Comparison of ENCODE assay signal across 11 cellular contexts in genomic region chr21:44298301-44298700, GRCh38. TPM values are rescaled to one million over a fixed set of nuclear protein-coding genes. Genes with fewer than 3 reads are reported as not detected.
DNase-seq lines count a peak whose midpoint lies in the region; ATAC-seq and TF ChIP-seq lines count a peak whose summit lies in the region.
"Had no signal": no experiment of that assay in that cellular context is flagged by ENCODE, and none has a peak within 500 bp of the region (broad histone marks: within the 10 kb centered on the region; RNA-seq: fewer than 3 reads in every experiment).

No MANE protein-coding gene starts in this region.

- H3K9me2 ChIP-seq in GM23338 (ENCODE audit: insufficient read depth): no peaks in the 10 kb centered on the region

- H3F3A ChIP-seq in GM23338 (replicated peaks; ENCODE audit: low read depth): 0 out of 2 replicates have a peak, but pooled peaks cover 4% of the 10 kb centered on the region

- H3K27ac ChIP-seq in GM23338 (ENCODE audit: low read depth): no peak overlapping the region

- H3K4me3 ChIP-seq in GM23338 (no peak overlapping the region), MG63 (no peak overlapping the region)

- H2AFZ ChIP-seq in GM23338: no peak overlapping the region

- no peak for TF ChIP-seq CTCF in GM23338 (conservative IDR thresholded peaks at IDR 0.05; ENCODE audit: low read depth in 2 of 2)

- H3K4me1 Mint-ChIP-seq in GM23338 (peaks cover 4% of the 10 kb centered on the region; the same call in 2 of the 3 replicates), naive B cell (peaks cover 45 to 66% (median 60%) of the 10 kb centered on the region in 3 donors)
- peaks cover 46% of the 10 kb centered on the region for H3K4me1 Mint-ChIP-seq in activated naive CD8-positive, alpha-beta T cell (ENCODE audit: low read depth)

- in situ Hi-C loops in Caki2 (cut with HindIII; ENCODE audit: low pct_unique_long_range_greater_than_20kb, low sequenced_read_pairs): no loop called here

- no peaks in the 10 kb centered on the region for H3K9me3 ChIP-seq in MG63

- peak overlapping the region; percentile 30; the same call in 2 of the 3 replicates for H3K4me3 Mint-ChIP-seq in GM23338
- peak overlapping the region; percentile 38 for H3K4me3 Mint-ChIP-seq in activated naive CD8-positive, alpha-beta T cell
- peak overlapping the region in 7 of 8 donors; percentile 34 to 91 (median 77) for H3K4me3 Mint-ChIP-seq in naive B cell

- no peak overlapping the region for H3K4me2 ChIP-seq in GM23338

- H3K9me3 Mint-ChIP-seq in GM23338 (no peaks in the 10 kb centered on the region), naive B cell (no peaks in the 10 kb centered on the region)
- no peaks in the 10 kb centered on the region for H3K9me3 Mint-ChIP-seq in activated naive CD8-positive, alpha-beta T cell (ENCODE audit: low read depth)
- H3K9me3 Mint-ChIP-seq: H9 had no signal

- H3K36me3 Mint-ChIP-seq in GM23338 (ENCODE audit: low read depth): no peaks in the 10 kb centered on the region
- no peaks in the 10 kb centered on the region for H3K36me3 Mint-ChIP-seq in activated naive CD8-positive, alpha-beta T cell
- H3K36me3 Mint-ChIP-seq in naive B cell: no peaks in the 10 kb centered on the region

- H3K27me3 Mint-ChIP-seq in GM23338 (ENCODE audit: insufficient read depth, low read depth, poor library complexity) (peaks cover 10% of the 10 kb centered on the region), naive B cell (no peaks in the 10 kb centered on the region)
- H3K27me3 Mint-ChIP-seq in activated naive CD8-positive, alpha-beta T cell: no peaks in the 10 kb centered on the region

- 0 out of 2 replicates have a peak, but pooled peaks cover 3% of the 10 kb centered on the region for H3K79me2 ChIP-seq in GM23338 (replicated peaks; ENCODE audit: insufficient read depth)

- H3K36me3 ChIP-seq in GM23338 (ENCODE audit: insufficient read depth) (no peaks in the 10 kb centered on the region), MG63 (peaks cover 2% of the 10 kb centered on the region; the same call in 1 of the 2 replicates)

- H3K27ac Mint-ChIP-seq in GM23338 (no peak overlapping the region), naive B cell (peak overlapping the region; percentile 89 to 99 (median 95))
- peak overlapping the region; percentile 34 for H3K27ac Mint-ChIP-seq in activated naive CD8-positive, alpha-beta T cell
- H3K27ac Mint-ChIP-seq: H9 had no signal

- no peaks in the 10 kb centered on the region for H4K20me1 ChIP-seq in GM23338 (replicated peaks; ENCODE audit: insufficient read depth)

- ATAC-seq in GM23338 (no peak), naive B cell (ENCODE audit: low read depth in 2 of 2) (no peak), HG02571 (IDR thresholded peaks at IDR 0.05; ENCODE audit: unreplicated experiment) (no peak)

- no peaks in the 10 kb centered on the region for H3K4me1 ChIP-seq in GM23338 (ENCODE audit: insufficient read depth)

- H3K27me3 ChIP-seq in GM23338 (ENCODE audit: insufficient read depth): peaks cover 10% of the 10 kb centered on the region; the same call in 1 of the 2 replicates
- no peaks in the 10 kb centered on the region for H3K27me3 ChIP-seq in MG63

- DNase-seq in Caki2 (ENCODE audit: low read depth) (peak; percentile 17), GM23338 (ENCODE audit: low spot score) (no peak), naive B cell (no peak), MG63 (no peak), NCI-H1105 treated with DMSO at 0.1 percent for 48 hours (lab: John Stamatoyannopoulos, UW) (no peak)

TF ChIP-seq in GM23338, 12 proteins besides CTCF, POLR2A, EP300 and RAD21:
- no peak for TF ChIP-seq STAT1 (IDR thresholded peaks at IDR 0.05; ENCODE audit: unreplicated experiment)
- no peak for TF ChIP-seq JUNB (IDR thresholded peaks at IDR 0.05; ENCODE audit: unreplicated experiment)
- TF ChIP-seq ZNF114 (CRISPR knock-in tag; IDR thresholded peaks at IDR 0.05): no peak
- no peak for TF ChIP-seq ETS1 (IDR thresholded peaks at IDR 0.05)

RNA-seq across cellular contexts. Expression of gene PFKL, which starts 1.6 kb away (rescaled TPM):
- 340 and 360 TPM in 2 replicates for total RNA-seq in Caki2 (2014; rRNA removed; shearing (Covaris generic); ENCODE audit: low replicate concordance)
- 92.3 and 106 TPM in 2 replicates for total RNA-seq in GM23338 (2014; rRNA removed; shearing (Covaris generic))
- polyA plus RNA-seq in GM23338 (2016; fragmentation: Nextera tagmentation; extraction: Ambion mirVana): 39.9 and 40.3 TPM in 2 replicates
- 100 to 1,000 TPM; 165 to 210 (median 189) TPM for polyA plus RNA-seq in naive B cell (ENCODE audit: low read depth in 6 of 6)
- 111 and 175 TPM in 2 replicates for total RNA-seq in MG63 (2014; rRNA removed; shearing (Covaris generic); ENCODE audit: low replicate concordance)

RNA-seq across cellular contexts. Expression of gene AIRE, which starts 12.6 kb away (rescaled TPM):
- total RNA-seq in Caki2 (2014; rRNA removed; shearing (Covaris generic); ENCODE audit: low replicate concordance): not detected in 2 replicates
- total RNA-seq in GM23338 (2014; rRNA removed; shearing (Covaris generic)): 0.10 TPM in 1 of 2 replicates, not detected in the other
- not detected in 2 replicates for polyA plus RNA-seq in GM23338 (2016; fragmentation: Nextera tagmentation; extraction: Ambion mirVana)
- 1 to 10 TPM in 2 of 6 donors, under 1 TPM in 4; 0.34 to 1.7 (median 0.77) TPM for polyA plus RNA-seq in naive B cell (ENCODE audit: low read depth in 6 of 6)
- not detected in 2 replicates for total RNA-seq in MG63 (2014; rRNA removed; shearing (Covaris generic); ENCODE audit: low replicate concordance)
- total RNA-seq: HT1080 had no signal

RNA-seq across cellular contexts. Expression of gene DNMT3L, which starts 36.6 kb away (rescaled TPM):
- total RNA-seq in Caki2 (2014; rRNA removed; shearing (Covaris generic); ENCODE audit: low replicate concordance): not detected in 2 replicates
- total RNA-seq in GM23338 (2014; rRNA removed; shearing (Covaris generic)): not detected in 2 replicates
- 0.26 and 0.27 TPM in 2 replicates for polyA plus RNA-seq in GM23338 (2016; fragmentation: Nextera tagmentation; extraction: Ambion mirVana)
- polyA plus RNA-seq in naive B cell (ENCODE audit: low read depth in 6 of 6): not detected
- total RNA-seq in MG63 (2014; rRNA removed; shearing (Covaris generic); ENCODE audit: low replicate concordance): not detected in 2 replicates
- total RNA-seq: cerebellum, HT1080, pulmonary artery endothelial cell had no signal

RNA-seq across cellular contexts. Expression of gene CFAP410, which starts 40.9 kb away (rescaled TPM):
- total RNA-seq in Caki2 (2014; rRNA removed; shearing (Covaris generic); ENCODE audit: low replicate concordance): 14.5 and 25.6 TPM in 2 replicates
- total RNA-seq in GM23338 (2014; rRNA removed; shearing (Covaris generic)): 23.2 and 24.0 TPM in 2 replicates
- polyA plus RNA-seq in GM23338 (2016; fragmentation: Nextera tagmentation; extraction: Ambion mirVana) (11.0 and 15.4 TPM in 2 replicates), naive B cell (ENCODE audit: low read depth in 6 of 6) (10 to 100 TPM; 28.1 to 44.6 (median 35.1) TPM)
- total RNA-seq in MG63 (2014; rRNA removed; shearing (Covaris generic); ENCODE audit: low replicate concordance): 24.3 and 34.9 TPM in 2 replicates

RNA-seq across cellular contexts. Expression of gene TRPM2, which starts 55.1 kb away (rescaled TPM):
- not detected in 2 replicates for total RNA-seq in Caki2 (2014; rRNA removed; shearing (Covaris generic); ENCODE audit: low replicate concordance)
- 0.83 and 2.0 TPM in 2 replicates for total RNA-seq in GM23338 (2014; rRNA removed; shearing (Covaris generic))
- polyA plus RNA-seq in GM23338 (2016; fragmentation: Nextera tagmentation; extraction: Ambion mirVana) (0.50 and 0.53 TPM in 2 replicates), naive B cell (ENCODE audit: low read depth in 6 of 6) (1 to 10 TPM in 5 of 6 donors, under 1 TPM in 1; 0.48 to 4.8 (median 2.6) TPM)
- total RNA-seq in MG63 (2014; rRNA removed; shearing (Covaris generic); ENCODE audit: low replicate concordance): 0.13 TPM in 1 of 2 replicates, not detected in the other
- total RNA-seq: pulmonary artery endothelial cell had no signal
